1 cellular context compared by ENCODE assay signal in the genomic region with DNA sequence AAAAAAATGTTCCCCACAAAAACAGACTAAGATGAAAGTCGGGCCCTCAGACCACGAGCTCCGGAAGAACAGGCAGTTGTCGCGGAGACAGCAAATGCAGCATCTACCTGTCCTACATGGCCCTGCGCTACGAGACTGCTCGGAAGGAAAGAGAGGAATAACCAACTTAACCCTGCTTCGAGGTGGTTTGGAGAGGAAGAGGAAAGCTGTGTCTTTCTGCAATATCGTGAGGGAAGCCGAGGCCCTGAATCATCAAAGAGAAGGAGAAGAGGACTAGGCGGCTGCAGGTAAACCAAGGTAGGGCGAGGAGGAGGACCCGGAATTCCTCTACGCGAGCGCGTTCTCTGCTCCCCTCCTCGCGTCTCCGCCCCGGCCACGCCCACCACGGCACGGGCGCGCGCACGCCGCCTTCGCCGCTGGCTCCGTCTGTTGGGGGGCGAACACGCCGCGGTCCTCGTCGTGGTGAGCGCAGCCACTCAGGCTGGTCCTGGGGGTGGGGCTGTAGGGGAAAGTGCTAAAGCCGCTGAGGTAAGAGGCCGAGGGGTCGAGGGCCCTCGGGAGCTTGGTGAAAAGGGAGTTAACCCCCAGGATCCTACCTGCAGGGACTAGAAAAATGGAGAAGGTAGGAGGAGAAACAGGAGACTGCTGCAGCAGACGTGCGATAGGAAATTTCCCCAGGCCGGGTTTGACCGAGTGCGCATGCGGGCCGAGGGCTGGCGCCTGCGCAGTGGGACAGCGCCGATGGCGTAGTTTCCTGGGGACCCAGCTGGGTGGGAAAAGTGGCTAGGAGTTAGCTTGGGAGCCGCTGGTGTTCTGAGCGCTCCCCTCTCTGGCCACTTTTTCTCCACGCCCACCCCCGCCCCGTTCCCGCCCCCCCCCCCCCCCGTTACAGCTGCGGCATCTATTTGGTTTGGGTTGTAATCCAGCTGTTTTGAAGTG.
TF ChIP-seq lines count a peak whose summit lies in the region.

Gene ANAPC16, plus strand, starts transcription at position 402 of the 939 bp plus-strand sequence. CDS start 7,903 bp downstream, outside the sequence.
A gene with protein sequence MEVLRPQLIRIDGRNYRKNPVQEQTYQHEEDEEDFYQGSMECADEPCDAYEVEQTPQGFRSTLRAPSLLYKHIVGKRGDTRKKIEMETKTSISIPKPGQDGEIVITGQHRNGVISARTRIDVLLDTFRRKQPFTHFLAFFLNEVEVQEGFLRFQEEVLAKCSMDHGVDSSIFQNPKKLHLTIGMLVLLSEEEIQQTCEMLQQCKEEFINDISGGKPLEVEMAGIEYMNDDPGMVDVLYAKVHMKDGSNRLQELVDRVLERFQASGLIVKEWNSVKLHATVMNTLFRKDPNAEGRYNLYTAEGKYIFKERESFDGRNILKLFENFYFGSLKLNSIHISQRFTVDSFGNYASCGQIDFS (minus strand): TSS at position 666 of the 939 bp plus-strand sequence. CDS start 2,978 bp downstream, outside the sequence.

TF ChIP-seq in HEK293, 187 proteins besides CTCF, POLR2A, EP300 and RAD21 (continued from another document):
- TF ChIP-seq, protein P1, sequence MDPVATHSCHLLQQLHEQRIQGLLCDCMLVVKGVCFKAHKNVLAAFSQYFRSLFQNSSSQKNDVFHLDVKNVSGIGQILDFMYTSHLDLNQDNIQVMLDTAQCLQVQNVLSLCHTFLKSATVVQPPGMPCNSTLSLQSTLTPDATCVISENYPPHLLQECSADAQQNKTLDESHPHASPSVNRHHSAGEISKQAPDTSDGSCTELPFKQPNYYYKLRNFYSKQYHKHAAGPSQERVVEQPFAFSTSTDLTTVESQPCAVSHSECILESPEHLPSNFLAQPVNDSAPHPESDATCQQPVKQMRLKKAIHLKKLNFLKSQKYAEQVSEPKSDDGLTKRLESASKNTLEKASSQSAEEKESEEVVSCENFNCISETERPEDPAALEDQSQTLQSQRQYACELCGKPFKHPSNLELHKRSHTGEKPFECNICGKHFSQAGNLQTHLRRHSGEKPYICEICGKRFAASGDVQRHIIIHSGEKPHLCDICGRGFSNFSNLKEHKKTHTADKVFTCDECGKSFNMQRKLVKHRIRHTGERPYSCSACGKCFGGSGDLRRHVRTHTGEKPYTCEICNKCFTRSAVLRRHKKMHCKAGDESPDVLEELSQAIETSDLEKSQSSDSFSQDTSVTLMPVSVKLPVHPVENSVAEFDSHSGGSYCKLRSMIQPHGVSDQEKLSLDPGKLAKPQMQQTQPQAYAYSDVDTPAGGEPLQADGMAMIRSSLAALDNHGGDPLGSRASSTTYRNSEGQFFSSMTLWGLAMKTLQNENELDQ (tag by site-specific recombination; IDR thresholded peaks at IDR 0.05; ENCODE audit: low read depth): no peak
- peak; percentile 95 for TF ChIP-seq KLF10 (tag by site-specific recombination; IDR thresholded peaks at IDR 0.05)
- peak; percentile 59 for TF ChIP-seq ZNF2 (tag by site-specific recombination; IDR thresholded peaks at IDR 0.05)
- TF ChIP-seq ZNF654 (tag by site-specific recombination; IDR thresholded peaks at IDR 0.05; ENCODE audit: low read depth): no peak
- TF ChIP-seq ZFP37 (tag by site-specific recombination; IDR thresholded peaks at IDR 0.05): peak; percentile 94
- TF ChIP-seq ZNF398 (tag by site-specific recombination; IDR thresholded peaks at IDR 0.05): no peak
- no peak for TF ChIP-seq ZNF114 (tag by site-specific recombination; IDR thresholded peaks at IDR 0.05)
- no peak for TF ChIP-seq ZNF280C (tag by site-specific recombination; IDR thresholded peaks at IDR 0.05)
- TF ChIP-seq ZNF140 (tag by site-specific recombination; IDR thresholded peaks at IDR 0.05): no peak
- TF ChIP-seq ZSCAN30 (tag by site-specific recombination; IDR thresholded peaks at IDR 0.05): peak; percentile 79
- no peak for TF ChIP-seq ZNF132 (tag by site-specific recombination; IDR thresholded peaks at IDR 0.05; ENCODE audit: borderline replicate concordance)
- TF ChIP-seq KLF1 (tag by site-specific recombination; IDR thresholded peaks at IDR 0.05): peak; percentile 91
- TF ChIP-seq ZIC2 (tag by site-specific recombination; IDR thresholded peaks at IDR 0.05): peak; percentile 58; the same call in 1 of the 2 replicates
- no peak for TF ChIP-seq ZNF211 (tag by site-specific recombination; IDR thresholded peaks at IDR 0.05; ENCODE audit: low read depth)
- TF ChIP-seq, protein P2, sequence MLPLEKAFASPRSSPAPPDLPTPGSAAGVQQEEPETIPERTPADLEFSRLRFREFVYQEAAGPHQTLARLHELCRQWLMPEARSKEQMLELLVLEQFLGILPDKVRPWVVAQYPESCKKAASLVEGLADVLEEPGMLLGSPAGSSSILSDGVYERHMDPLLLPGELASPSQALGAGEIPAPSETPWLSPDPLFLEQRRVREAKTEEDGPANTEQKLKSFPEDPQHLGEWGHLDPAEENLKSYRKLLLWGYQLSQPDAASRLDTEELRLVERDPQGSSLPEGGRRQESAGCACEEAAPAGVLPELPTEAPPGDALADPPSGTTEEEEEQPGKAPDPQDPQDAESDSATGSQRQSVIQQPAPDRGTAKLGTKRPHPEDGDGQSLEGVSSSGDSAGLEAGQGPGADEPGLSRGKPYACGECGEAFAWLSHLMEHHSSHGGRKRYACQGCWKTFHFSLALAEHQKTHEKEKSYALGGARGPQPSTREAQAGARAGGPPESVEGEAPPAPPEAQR (tag by site-specific recombination; IDR thresholded peaks at IDR 0.05): no peak
- TF ChIP-seq PRDM10 (tag by site-specific recombination; IDR thresholded peaks at IDR 0.05): peak; percentile 94
- peak; percentile 99 for TF ChIP-seq KLF9 (tag by site-specific recombination; IDR thresholded peaks at IDR 0.05; ENCODE audit: low read depth)
- no peak for TF ChIP-seq ZNF544 (tag by site-specific recombination; IDR thresholded peaks at IDR 0.05)
- TF ChIP-seq MZF1 (tag by site-specific recombination; IDR thresholded peaks at IDR 0.05; ENCODE audit: borderline replicate concordance): no peak
- no peak for TF ChIP-seq ZNF274 (IDR thresholded peaks at IDR 0.05; ENCODE audit: low read length)
- no peak for TF ChIP-seq ZNF274 (tag by site-specific recombination; IDR thresholded peaks at IDR 0.05; ENCODE audit: borderline replicate concordance)
- TF ChIP-seq, protein P3, sequence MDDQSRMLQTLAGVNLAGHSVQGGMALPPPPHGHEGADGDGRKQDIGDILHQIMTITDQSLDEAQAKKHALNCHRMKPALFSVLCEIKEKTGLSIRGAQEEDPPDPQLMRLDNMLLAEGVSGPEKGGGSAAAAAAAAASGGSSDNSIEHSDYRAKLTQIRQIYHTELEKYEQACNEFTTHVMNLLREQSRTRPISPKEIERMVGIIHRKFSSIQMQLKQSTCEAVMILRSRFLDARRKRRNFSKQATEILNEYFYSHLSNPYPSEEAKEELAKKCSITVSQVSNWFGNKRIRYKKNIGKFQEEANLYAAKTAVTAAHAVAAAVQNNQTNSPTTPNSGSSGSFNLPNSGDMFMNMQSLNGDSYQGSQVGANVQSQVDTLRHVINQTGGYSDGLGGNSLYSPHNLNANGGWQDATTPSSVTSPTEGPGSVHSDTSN (CRISPR knock-in tag; IDR thresholded peaks at IDR 0.05): peak; percentile 87
- TF ChIP-seq ZXDB (tag by site-specific recombination; IDR thresholded peaks at IDR 0.05): peak; percentile 95
- no peak for TF ChIP-seq ZNF221 (tag by site-specific recombination; IDR thresholded peaks at IDR 0.05; ENCODE audit: borderline replicate concordance)
- TF ChIP-seq, protein P4, sequence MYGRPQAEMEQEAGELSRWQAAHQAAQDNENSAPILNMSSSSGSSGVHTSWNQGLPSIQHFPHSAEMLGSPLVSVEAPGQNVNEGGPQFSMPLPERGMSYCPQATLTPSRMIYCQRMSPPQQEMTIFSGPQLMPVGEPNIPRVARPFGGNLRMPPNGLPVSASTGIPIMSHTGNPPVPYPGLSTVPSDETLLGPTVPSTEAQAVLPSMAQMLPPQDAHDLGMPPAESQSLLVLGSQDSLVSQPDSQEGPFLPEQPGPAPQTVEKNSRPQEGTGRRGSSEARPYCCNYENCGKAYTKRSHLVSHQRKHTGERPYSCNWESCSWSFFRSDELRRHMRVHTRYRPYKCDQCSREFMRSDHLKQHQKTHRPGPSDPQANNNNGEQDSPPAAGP (tag by site-specific recombination; IDR thresholded peaks at IDR 0.05): peak; percentile 43; the same call in 1 of the 2 replicates
- no peak for TF ChIP-seq ZNF776 (tag by site-specific recombination; IDR thresholded peaks at IDR 0.05; ENCODE audit: borderline replicate concordance)
